15 cellular contexts compared by ENCODE assay signal in genomic region chr3:187967097-187967496, GRCh38.
"Had no signal": no experiment of that assay in that cellular context is flagged by ENCODE, and none has a peak within 500 bp of the region (broad histone marks: within the 10 kb centered on the region; RNA-seq: fewer than 3 reads in every experiment).

No MANE protein-coding gene starts in this region.

- H3K4me3 ChIP-seq: adrenal gland, psoas muscle, sigmoid colon, upper lobe of left lung had no signal

- H3K27me3 Mint-ChIP-seq: effector memory CD8-positive, alpha-beta T cell had no signal

- DNase-seq: activated B cell treated with CpG ODN at 0.5 μM for 24 hours; activated CD4-positive, alpha-beta T cell treated with anti-CD3 and anti-CD28 coated beads, Interleukin-2, amount 10 ng/mL, durations not matched to agents 24 days and 14 days; activated naive CD4-positive, alpha-beta T cell treated with anti-CD3 and anti-CD28 coated beads for 36 hours; central memory CD4-positive, alpha-beta T cell; cortex of kidney; effector memory CD8-positive, alpha-beta T cell; mammary epithelial cell; natural killer cell; psoas muscle; sigmoid colon; stimulated activated CD4-positive, alpha-beta T cell treated with anti-CD3 and anti-CD28 coated beads, Interleukin-12 subunit alpha, Interleukin-12 subunit beta, amount 100 ng/mL, for 4 hours; stimulated activated naive CD4-positive, alpha-beta T cell had no signal

- H3K36me3 Mint-ChIP-seq: natural killer cell had no signal

- ATAC-seq: effector memory CD8-positive, alpha-beta T cell; natural killer cell; psoas muscle had no signal

- H3K9me3 Mint-ChIP-seq: activated B cell treated with CpG ODN at 0.5 μM for 24 hours; activated CD4-positive, alpha-beta T cell treated with anti-CD3 and anti-CD28 coated beads, Interleukin-2, amount 10 ng/mL, durations not matched to agents 24 days and 14 days; activated naive CD4-positive, alpha-beta T cell treated with anti-CD3 and anti-CD28 coated beads for 36 hours; activated T-helper 1 cell treated with anti-CD3 and anti-CD28 coated beads, Interleukin-12 subunit alpha, Interleukin-12 subunit beta, Interleukin-2, Interleukin-4 antibody, amounts not matched to agents 30 ng/mL and 10 ng/mL and 1 ng/mL, durations not matched to agents 14 hours and 24 hours and 36 hours; effector memory CD8-positive, alpha-beta T cell; natural killer cell had no signal

- H3K27me3 ChIP-seq: adrenal gland, sigmoid colon, upper lobe of left lung had no signal

- H3K27ac Mint-ChIP-seq: activated B cell treated with CpG ODN at 0.5 μM for 24 hours; activated CD4-positive, alpha-beta T cell treated with anti-CD3 and anti-CD28 coated beads, Interleukin-2, amount 10 ng/mL, durations not matched to agents 24 days and 14 days; activated naive CD4-positive, alpha-beta T cell treated with anti-CD3 and anti-CD28 coated beads for 36 hours; activated T-helper 1 cell treated with anti-CD3 and anti-CD28 coated beads, Interleukin-12 subunit alpha, Interleukin-12 subunit beta, Interleukin-2, Interleukin-4 antibody, amounts not matched to agents 30 ng/mL and 10 ng/mL and 1 ng/mL, durations not matched to agents 14 hours and 24 hours and 36 hours; effector memory CD8-positive, alpha-beta T cell; natural killer cell had no signal

- H3K27ac ChIP-seq: sigmoid colon had no signal

- H3K4me3 Mint-ChIP-seq: activated B cell treated with CpG ODN at 0.5 μM for 24 hours; activated CD4-positive, alpha-beta T cell treated with anti-CD3 and anti-CD28 coated beads, Interleukin-2, amount 10 ng/mL, durations not matched to agents 24 days and 14 days; activated naive CD4-positive, alpha-beta T cell treated with anti-CD3 and anti-CD28 coated beads for 36 hours; activated T-helper 1 cell treated with anti-CD3 and anti-CD28 coated beads, Interleukin-12 subunit alpha, Interleukin-12 subunit beta, Interleukin-2, Interleukin-4 antibody, amounts not matched to agents 30 ng/mL and 10 ng/mL and 1 ng/mL, durations not matched to agents 14 hours and 24 hours and 36 hours; effector memory CD8-positive, alpha-beta T cell; natural killer cell had no signal

- H3K36me3 ChIP-seq: adrenal gland, sigmoid colon, upper lobe of left lung had no signal

- H3K9me3 ChIP-seq: adrenal gland, psoas muscle, sigmoid colon, upper lobe of left lung had no signal
